Comparison of ENCODE assay signal across 19 cellular contexts in the genomic region with DNA sequence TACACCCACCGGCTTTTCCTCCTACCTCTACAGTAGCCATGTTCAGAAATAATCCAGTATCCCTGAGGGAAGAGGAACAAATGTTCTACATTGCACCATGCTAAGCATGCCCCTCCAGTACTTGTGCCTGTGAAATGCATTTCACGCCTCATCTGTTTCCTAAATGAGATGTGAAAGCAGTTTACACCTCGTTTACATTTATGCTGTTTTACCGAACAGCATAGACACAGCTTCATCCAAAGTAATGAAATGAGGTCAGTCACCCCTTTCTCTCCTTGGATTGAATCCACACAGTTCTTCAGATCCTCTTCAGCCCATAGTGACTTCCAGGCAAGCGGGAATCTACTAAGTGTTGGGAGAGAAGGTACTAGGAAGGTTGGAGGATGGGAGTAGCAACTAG.
"Had no signal": no experiment of that assay in that cellular context is flagged by ENCODE, and none has a peak within 500 bp of the region (broad histone marks: within the 10 kb centered on the region; RNA-seq: fewer than 3 reads in every experiment).

No MANE protein-coding gene starts in this region.

- H3K4me1 Mint-ChIP-seq: activated CD8-positive, alpha-beta memory T cell treated with anti-CD3 and anti-CD28 coated beads, Interleukin-2, amount 10 ng/mL, durations not matched to agents 7 days and 5 days; brain; nephron had no signal

- H3K4me3 ChIP-seq: gastrocnemius medialis, left ventricle myocardium inferior, prostate gland, right lobe of liver, spleen had no signal

- H3K4me1 ChIP-seq: gastrocnemius medialis, left ventricle myocardium inferior, prostate gland, right lobe of liver, spleen had no signal

- DNase-seq: activated CD4-positive, alpha-beta T cell treated with anti-CD3 and anti-CD28 coated beads, Interleukin-2, amount 50 U/mL, for 48 hours; activated CD8-positive, alpha-beta memory T cell treated with anti-CD3 and anti-CD28 coated beads, Interleukin-2, amount 10 ng/mL, durations not matched to agents 7 days and 5 days; activated effector memory CD4-positive, alpha-beta T cell treated with anti-CD3 and anti-CD28 coated beads, Interleukin-2, amount 50 U/mL, for 16 hours; activated T-cell treated with anti-CD3 and anti-CD28 coated beads, Interleukin-2, amount 50 U/mL, for 4 hours; amygdala; effector memory CD4-positive, alpha-beta T cell; gastrocnemius medialis; left ventricle myocardium inferior; mesenchymal stem cell; right lobe of liver; spleen; stimulated activated CD4-positive, alpha-beta T cell treated with anti-CD3 and anti-CD28 coated beads, Interleukin-1b, Interleukin-23, amount 100 ng/mL, for 48 hours; stimulated activated naive CD4-positive, alpha-beta T cell; substantia nigra had no signal

- H3K36me3 ChIP-seq: gastrocnemius medialis, left ventricle myocardium inferior, prostate gland, right lobe of liver, spleen had no signal

- H3K27ac Mint-ChIP-seq: activated CD8-positive, alpha-beta memory T cell treated with anti-CD3 and anti-CD28 coated beads, Interleukin-2, amount 10 ng/mL, durations not matched to agents 7 days and 5 days; activated naive CD8-positive, alpha-beta T cell; nephron had no signal

- ATAC-seq: activated CD8-positive, alpha-beta memory T cell treated with anti-CD3 and anti-CD28 coated beads, Interleukin-2, amount 10 ng/mL, durations not matched to agents 7 days and 5 days; activated T-cell treated with anti-CD3 and anti-CD28 coated beads, Interleukin-2, amount 50 U/mL, for 4 hours; gastrocnemius medialis; right lobe of liver had no signal

- H3K27me3 Mint-ChIP-seq: activated CD8-positive, alpha-beta memory T cell treated with anti-CD3 and anti-CD28 coated beads, Interleukin-2, amount 10 ng/mL, durations not matched to agents 7 days and 5 days; brain had no signal

- H3K27me3 ChIP-seq: gastrocnemius medialis, right lobe of liver, spleen had no signal

- H3K36me3 Mint-ChIP-seq: activated CD8-positive, alpha-beta memory T cell treated with anti-CD3 and anti-CD28 coated beads, Interleukin-2, amount 10 ng/mL, durations not matched to agents 7 days and 5 days; activated naive CD8-positive, alpha-beta T cell; brain had no signal

- H3K27ac ChIP-seq: epithelial cell of prostate, gastrocnemius medialis, left ventricle myocardium inferior, prostate gland, right lobe of liver, spleen had no signal

- H3K4me3 Mint-ChIP-seq: activated CD8-positive, alpha-beta memory T cell treated with anti-CD3 and anti-CD28 coated beads, Interleukin-2, amount 10 ng/mL, durations not matched to agents 7 days and 5 days; activated naive CD8-positive, alpha-beta T cell; activated T-cell treated with anti-CD3 and anti-CD28 coated beads, Interleukin-2, amount 50 U/mL, for 4 hours; brain; nephron had no signal
